Comparison of ENCODE assay signal across 28 cellular contexts in the genomic region with DNA sequence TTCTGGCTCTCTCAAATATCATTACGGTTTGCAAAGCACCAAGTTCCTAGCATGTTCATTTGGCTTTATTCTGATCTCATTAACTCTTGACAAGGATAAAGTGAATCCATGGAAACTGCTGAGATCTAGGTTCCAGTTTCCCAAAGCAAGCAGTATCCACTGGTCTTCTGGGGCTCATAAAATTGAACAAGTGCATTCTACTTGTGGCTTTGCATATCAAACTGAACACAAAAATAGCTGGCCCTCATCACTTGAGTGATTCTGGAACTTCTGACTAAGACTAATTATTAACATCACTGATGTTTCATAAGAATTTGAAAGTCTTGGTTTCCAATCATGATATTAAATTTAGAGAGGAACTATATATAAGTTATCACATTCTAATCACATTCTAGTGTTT. TPM values are rescaled to one million over a fixed set of nuclear protein-coding genes. Genes with fewer than 3 reads are reported as not detected.
DNase-seq lines count a peak whose midpoint lies in the region; ATAC-seq and TF ChIP-seq lines count a peak whose summit lies in the region.
"Had no signal": no experiment of that assay in that cellular context is flagged by ENCODE, and none has a peak within 500 bp of the region (broad histone marks: within the 10 kb centered on the region; RNA-seq: fewer than 3 reads in every experiment).

No MANE protein-coding gene starts in this region.

- H3K9me3 ChIP-seq in vagina, result no peaks in the 10 kb centered on the region
- H3K9me3 ChIP-seq: lower lobe of right lung, Peyer's patch, uterus had no signal

- no peak for TF ChIP-seq POLR2A in vagina (IDR thresholded peaks at IDR 0.05)

- intact Hi-C loops in vagina (cut with DNase I), result no loop called here

- H3K36me3 ChIP-seq in vagina, result no peaks in the 10 kb centered on the region
- H3K36me3 ChIP-seq: cardiac muscle cell, lower lobe of right lung, neural progenitor cell, Peyer's patch, suprapubic skin, uterus had no signal

- ATAC-seq in GM18861 (IDR thresholded peaks at IDR 0.05; ENCODE audit: unreplicated experiment) (peak; percentile 73), GM19467 (IDR thresholded peaks at IDR 0.05; ENCODE audit: unreplicated experiment) (peak; percentile 49), HG02798 (IDR thresholded peaks at IDR 0.05; ENCODE audit: poor library complexity, unreplicated experiment) (peak; percentile 45), HG03460 (IDR thresholded peaks at IDR 0.05; ENCODE audit: unreplicated experiment) (peak; percentile 58), GM21367 (IDR thresholded peaks at IDR 0.05; ENCODE audit: unreplicated experiment) (no peak)
- ATAC-seq: lower lobe of right lung had no signal

- DNase-seq in vagina (ENCODE audit: extremely low spot score in 2 of 2) (no peak), GM19238 (ENCODE audit: insufficient read length, low spot score) (no peak), cerebellum (ENCODE audit: low spot score) (no peak)
- DNase-seq: activated CD4-positive, alpha-beta T cell treated with anti-CD3 and anti-CD28 coated beads for 4 hours; activated naive CD4-positive, alpha-beta T cell treated with anti-CD3 and anti-CD28 coated beads, Interleukin-2, amount 10 ng/mL, durations not matched to agents 7 days and 5 days; activated T-cell treated with anti-CD3 and anti-CD28 coated beads, Interleukin-2, amount 50 U/mL, for 48 hours; amygdala; C1 segment of cervical spinal cord; GM23248; kidney; lower lobe of right lung; NCI-H2107; NCI-H510A; NK-92 treated with Interleukin-12 subunit alpha and Interleukin-12 subunit beta, amount 100 ng/mL, for 24 hours; Peyer's patch; uterus had no signal

- H3K27ac ChIP-seq in vagina, result no peak overlapping the region
- H3K27ac ChIP-seq: cardiac muscle cell, GM23248, lower lobe of right lung, neural progenitor cell, Peyer's patch, suprapubic skin, uterus had no signal

- H3K4me1 ChIP-seq in vagina, result no peaks in the 10 kb centered on the region
- H3K4me1 ChIP-seq: uterus had no signal

- no peaks in the 10 kb centered on the region for H3K27me3 ChIP-seq in vagina
- H3K27me3 ChIP-seq: Peyer's patch, suprapubic skin, uterus had no signal

- no peak for TF ChIP-seq CTCF in vagina (IDR thresholded peaks at IDR 0.05)

- no peak overlapping the region for H3K4me3 ChIP-seq in vagina
- H3K4me3 ChIP-seq: cardiac muscle cell, GM23248, lower lobe of right lung, neural progenitor cell, Peyer's patch, suprapubic skin, uterus had no signal

RNA-seq across cellular contexts. Expression of gene KCTD12, which starts 6.3 kb away (rescaled TPM):
- total RNA-seq in vagina (57.2 TPM), cerebellum (211 TPM)

RNA-seq across cellular contexts. Expression of gene ACOD1, which starts 55.8 kb away (rescaled TPM):
- total RNA-seq in vagina (not detected), cerebellum (not detected)
- total RNA-seq: cardiac muscle cell; fibroblast of lung; glomerular endothelial cell; GM23248; kidney; lower lobe of right lung; Peyer's patch; progenitor cell of endocrine pancreas; suprapubic skin; T-helper 1 cell treated with Interleukin-12 subunit alpha and Interleukin-12 subunit beta and Interleukin-4 antibody, amounts not matched to agents 30 ng/mL and 1 ng/mL, for 36 hours; uterus had no signal
